22 cellular contexts compared by ENCODE assay signal in genomic region chr18:32261003-32261402, GRCh38.
A peak's percentile ranks its signal among the peaks of the same experiment; 100 is the strongest.
DNase-seq lines count a peak whose midpoint lies in the region; ATAC-seq and TF ChIP-seq lines count a peak whose summit lies in the region.
"Had no signal": no experiment of that assay in that cellular context is flagged by ENCODE, and none has a peak within 500 bp of the region (broad histone marks: within the 10 kb centered on the region; RNA-seq: fewer than 3 reads in every experiment).

No MANE protein-coding gene starts in this region.

- CTCF ChIA-PET in mammary epithelial cell (lab: Charles Lee; ENCODE audit: low non-redundant PET): no interaction called here

- no peak overlapping the region for H3K9ac ChIP-seq in mammary epithelial cell (ENCODE audit: insufficient read depth, low read length)
- H3K9ac ChIP-seq: parathyroid adenoma had no signal

- no TSS peak for BruUV-seq in mammary epithelial cell (replicated peaks; lab: Mats Ljungman, UMichigan)

- no peak for DNase-seq in GM12865 (ENCODE audit: low read depth)
- no peak for DNase-seq in HFF-Myc (ENCODE audit: extremely low read depth, low read depth)
- no peak for DNase-seq in mammary epithelial cell
- DNase-seq in kidney epithelial cell (ENCODE audit: low read depth): no peak
- DNase-seq in cerebellum (ENCODE audit: low spot score): no peak
- DNase-seq in NOMO-1 (lab: John Stamatoyannopoulos, UW; ENCODE audit: unreplicated experiment in 2 of 2): no peak
- DNase-seq: activated CD4-positive, CD25-positive, alpha-beta regulatory T cell; activated CD8-positive, alpha-beta memory T cell treated with anti-CD3 and anti-CD28 coated beads for 24 hours; activated T-cell treated with anti-CD3 and anti-CD28 coated beads, Interleukin-2, amount 50 U/mL, for 72 hours; body of pancreas; heart left ventricle; naive B cell; NCI-H187; NCI-H446; stimulated activated CD4-positive, alpha-beta T cell treated with anti-CD3 and anti-CD28 coated beads, Interleukin-4, amount 100 ng/mL, for 24 hours; uterus had no signal

- H3K36me3 ChIP-seq in mammary epithelial cell (ENCODE audit: insufficient read depth, low read length): no peaks in the 10 kb centered on the region
- H3K36me3 ChIP-seq in kidney epithelial cell (ENCODE audit: control insufficient read depth, insufficient read depth, low read length): no peaks in the 10 kb centered on the region
- H3K36me3 ChIP-seq: esophagus muscularis mucosa, heart left ventricle, SJSA1, uterus had no signal

- TF ChIP-seq CTCF in GM12865 (IDR thresholded peaks at IDR 0.05; ENCODE audit: insufficient read depth, low read depth, low read length, missing control alignments) (peak; percentile 3), HFF-Myc (IDR thresholded peaks at IDR 0.05; ENCODE audit: low read depth, low read length, missing control alignments) (peak; percentile 8), mammary epithelial cell (conservative IDR thresholded peaks at IDR 0.05 in 1 of 2, IDR thresholded peaks at IDR 0.05 in 1 of 2; ENCODE audit: extremely low read depth in 1 of 2, insufficient read depth in 1 of 2, low read depth in 1 of 2, low read length in 2 of 2) (peak; percentile 20 to 24), kidney epithelial cell (IDR thresholded peaks at IDR 0.05; ENCODE audit: insufficient read depth, low read length, poor library complexity, severe bottlenecking) (peak; percentile 14)

- dilution Hi-C loops in mammary epithelial cell (cut with HindIII; ENCODE audit: low sequenced_read_pairs): no loop called here

- H3K4me3 ChIP-seq in GM12865 (ENCODE audit: low read depth, low read length) (no peak overlapping the region), HFF-Myc (replicated peaks; ENCODE audit: low read depth, low read length) (no peak overlapping the region), mammary epithelial cell (replicated peaks in 1 of 3; ENCODE audit: insufficient read depth in 1 of 3, low read depth in 2 of 3, low read length in 3 of 3) (no peak overlapping the region), kidney epithelial cell (ENCODE audit: low read depth, low read length) (no peak overlapping the region)
- H3K4me3 ChIP-seq: body of pancreas, esophagus muscularis mucosa, heart left ventricle, SJSA1, skin epidermis, uterus had no signal

- H3K4me2 ChIP-seq in mammary epithelial cell (ENCODE audit: insufficient read depth, low read depth, low read length): no peak overlapping the region

- intact Hi-C loops in mammary epithelial cell (cut with micrococcal nuclease): no loop called here

- H3K27me3 ChIP-seq in mammary epithelial cell (ENCODE audit: insufficient read depth, low read length) (no peaks in the 10 kb centered on the region), kidney epithelial cell (ENCODE audit: control insufficient read depth, insufficient read depth, low read length) (no peaks in the 10 kb centered on the region)
- H3K27me3 ChIP-seq: body of pancreas, esophagus muscularis mucosa, heart left ventricle, SJSA1, uterus had no signal

- ATAC-seq in GM18907 (IDR thresholded peaks at IDR 0.05; ENCODE audit: unreplicated experiment): no peak
- ATAC-seq: activated naive CD4-positive, alpha-beta T cell treated with anti-CD3 and anti-CD28 coated beads, Interleukin-2, amount 50 U/mL, for 72 hours; activated T-cell treated with anti-CD3 and anti-CD28 coated beads, Interleukin-2, amount 50 U/mL, for 72 hours; body of pancreas; heart left ventricle had no signal

- no peaks in the 10 kb centered on the region for H3K79me2 ChIP-seq in mammary epithelial cell (ENCODE audit: insufficient read depth, low read length)
- H3K79me2 ChIP-seq: parathyroid adenoma had no signal

- in situ Hi-C loops in mammary epithelial cell (cut with MboI; ENCODE audit: low sequenced_read_pairs in 2 of 2): loop anchor here in 1 of 2 donors (25.0 kb wide), 1 partner anchor 99 kb away; no protein-coding TSS in a partner anchor

- H3K27ac ChIP-seq in mammary epithelial cell (ENCODE audit: insufficient read depth, low read depth, low read length): no peak overlapping the region
- H3K27ac ChIP-seq: body of pancreas, esophagus muscularis mucosa, heart left ventricle, parathyroid adenoma, SJSA1, skin epidermis, uterus had no signal

- no peaks in the 10 kb centered on the region for H3K4me1 ChIP-seq in mammary epithelial cell (ENCODE audit: insufficient read depth, low read length)
- H3K4me1 ChIP-seq: body of pancreas, esophagus muscularis mucosa, parathyroid adenoma, SJSA1, uterus had no signal

- no peaks in the 10 kb centered on the region for H4K20me1 ChIP-seq in mammary epithelial cell (ENCODE audit: insufficient read depth, low read length)

- WGBS in mammary epithelial cell (ENCODE audit: low coverage, missing lambda C conversion rate): 94% methylated on average over 5 of the region's 5 CpGs

- H2AFZ ChIP-seq in mammary epithelial cell (ENCODE audit: low read depth, low read length): no peak overlapping the region
- H2AFZ ChIP-seq: parathyroid adenoma had no signal

- H3K9me3 ChIP-seq in mammary epithelial cell (replicated peaks; ENCODE audit: insufficient read depth, low read length): no peaks in the 10 kb centered on the region
- H3K9me3 ChIP-seq: body of pancreas, esophagus muscularis mucosa, heart left ventricle, SJSA1, uterus had no signal
